ENCODE assay signal across 8 cellular contexts in the genomic region with DNA sequence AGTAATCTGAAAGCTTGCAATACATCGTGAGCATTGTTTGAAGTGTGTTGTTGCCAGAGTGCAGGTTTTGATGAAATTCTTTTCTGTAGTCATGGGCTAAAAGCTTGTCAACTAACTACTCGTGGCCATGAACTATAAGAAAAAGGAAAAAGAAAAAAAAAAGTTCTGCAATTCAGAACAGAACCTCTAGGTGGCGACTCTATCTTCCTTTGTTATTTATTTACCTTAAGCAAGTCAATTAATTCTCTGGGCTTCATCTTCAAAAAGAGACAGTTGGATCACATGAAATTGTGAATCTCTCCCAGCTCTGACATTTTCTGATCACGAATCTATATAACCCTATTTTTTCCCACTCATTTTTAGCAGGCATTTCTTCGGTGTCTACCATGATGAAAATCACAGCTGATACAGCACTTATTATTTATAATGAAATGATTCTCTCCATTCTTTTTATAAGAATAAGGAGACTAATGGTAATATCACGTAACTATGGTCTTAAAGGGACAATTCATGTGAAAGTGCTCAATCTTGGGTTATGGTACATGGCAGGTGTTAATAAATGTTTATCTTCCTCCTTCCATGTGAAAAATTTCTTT. TPM values are rescaled to one million over a fixed set of nuclear protein-coding genes. Genes with fewer than 3 reads are reported as not detected.
A peak's percentile ranks its signal among the peaks of the same experiment; 100 is the strongest.
DNase-seq lines count a peak whose midpoint lies in the region; ATAC-seq lines count a peak whose summit lies in the region.

No MANE protein-coding gene starts in this region.

- ATAC-seq in GM18511 (IDR thresholded peaks at IDR 0.05; ENCODE audit: unreplicated experiment), result peak; percentile 54
- ATAC-seq in left lobe of liver, result peak; percentile 50
- ATAC-seq in HG03095 (IDR thresholded peaks at IDR 0.05; ENCODE audit: unreplicated experiment), result no peak

- DNase-seq in AG08395 (ENCODE audit: low spot score) (peak; percentile 13), NCI-H2081 treated with DMSO at 0.1 percent for 48 hours (lab: John Stamatoyannopoulos, UW) (peak; percentile 17), amniotic epithelial cell (ENCODE audit: low read depth) (peak; percentile 37), left lobe of liver (ENCODE audit: low spot score) (no peak), Ammon's horn (ENCODE audit: low spot score) (no peak)
- no peak for DNase-seq in activated naive CD4-positive, alpha-beta T cell treated with Interleukin-2 at 50 U/mL for 16 hours

RNA-seq across cellular contexts. Expression of gene TMEM196, which starts 18.8 kb away (rescaled TPM):
- not detected for total RNA-seq in left lobe of liver

RNA-seq across cellular contexts. Expression of gene POLR1F, which starts 45.8 kb away (rescaled TPM):
- total RNA-seq in left lobe of liver, result 3.4 TPM

Comparison
In these comparisons a context has a peak if more than half of its experiments do, and no peak if none do; other contexts are left out.
1. DNase-seq: peak in AG08395 (single experiment), NCI-H2081 treated with DMSO at 0.1 percent for 48 hours (single experiment) and amniotic epithelial cell (single experiment); none in left lobe of liver (single experiment), activated naive CD4-positive, alpha-beta T cell treated with Interleukin-2 at 50 U/mL for 16 hours (single experiment) and Ammon's horn (single experiment).